1 cellular context compared by ENCODE assay signal in the genomic region with DNA sequence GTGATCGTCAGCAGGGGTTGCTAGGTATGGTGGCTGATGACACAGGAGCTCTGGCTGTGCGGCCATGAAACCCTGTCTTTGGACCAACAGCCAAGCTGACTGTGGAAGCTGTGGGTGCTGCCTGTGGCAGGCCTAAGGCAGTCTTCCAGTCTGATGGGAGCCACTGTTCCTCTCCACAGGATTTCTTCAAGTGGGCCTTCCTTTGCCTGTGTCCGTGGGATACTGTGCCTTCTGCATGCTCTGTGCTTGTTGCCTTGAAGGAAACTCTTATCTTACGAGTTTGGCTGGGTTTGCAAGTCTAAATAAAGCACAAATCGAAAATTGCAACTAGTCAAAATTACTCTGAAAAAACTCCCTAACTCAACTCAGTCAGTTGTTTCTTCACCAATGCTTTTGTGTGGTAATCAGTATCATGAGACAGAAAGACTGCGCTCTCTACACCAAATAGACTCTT.
TF ChIP-seq lines count a peak whose summit lies in the region.

No MANE protein-coding gene starts in this region.

TF ChIP-seq in GM23338, 12 proteins besides CTCF, POLR2A, EP300 and RAD21 (continued from another document):
- TF ChIP-seq, protein P1, sequence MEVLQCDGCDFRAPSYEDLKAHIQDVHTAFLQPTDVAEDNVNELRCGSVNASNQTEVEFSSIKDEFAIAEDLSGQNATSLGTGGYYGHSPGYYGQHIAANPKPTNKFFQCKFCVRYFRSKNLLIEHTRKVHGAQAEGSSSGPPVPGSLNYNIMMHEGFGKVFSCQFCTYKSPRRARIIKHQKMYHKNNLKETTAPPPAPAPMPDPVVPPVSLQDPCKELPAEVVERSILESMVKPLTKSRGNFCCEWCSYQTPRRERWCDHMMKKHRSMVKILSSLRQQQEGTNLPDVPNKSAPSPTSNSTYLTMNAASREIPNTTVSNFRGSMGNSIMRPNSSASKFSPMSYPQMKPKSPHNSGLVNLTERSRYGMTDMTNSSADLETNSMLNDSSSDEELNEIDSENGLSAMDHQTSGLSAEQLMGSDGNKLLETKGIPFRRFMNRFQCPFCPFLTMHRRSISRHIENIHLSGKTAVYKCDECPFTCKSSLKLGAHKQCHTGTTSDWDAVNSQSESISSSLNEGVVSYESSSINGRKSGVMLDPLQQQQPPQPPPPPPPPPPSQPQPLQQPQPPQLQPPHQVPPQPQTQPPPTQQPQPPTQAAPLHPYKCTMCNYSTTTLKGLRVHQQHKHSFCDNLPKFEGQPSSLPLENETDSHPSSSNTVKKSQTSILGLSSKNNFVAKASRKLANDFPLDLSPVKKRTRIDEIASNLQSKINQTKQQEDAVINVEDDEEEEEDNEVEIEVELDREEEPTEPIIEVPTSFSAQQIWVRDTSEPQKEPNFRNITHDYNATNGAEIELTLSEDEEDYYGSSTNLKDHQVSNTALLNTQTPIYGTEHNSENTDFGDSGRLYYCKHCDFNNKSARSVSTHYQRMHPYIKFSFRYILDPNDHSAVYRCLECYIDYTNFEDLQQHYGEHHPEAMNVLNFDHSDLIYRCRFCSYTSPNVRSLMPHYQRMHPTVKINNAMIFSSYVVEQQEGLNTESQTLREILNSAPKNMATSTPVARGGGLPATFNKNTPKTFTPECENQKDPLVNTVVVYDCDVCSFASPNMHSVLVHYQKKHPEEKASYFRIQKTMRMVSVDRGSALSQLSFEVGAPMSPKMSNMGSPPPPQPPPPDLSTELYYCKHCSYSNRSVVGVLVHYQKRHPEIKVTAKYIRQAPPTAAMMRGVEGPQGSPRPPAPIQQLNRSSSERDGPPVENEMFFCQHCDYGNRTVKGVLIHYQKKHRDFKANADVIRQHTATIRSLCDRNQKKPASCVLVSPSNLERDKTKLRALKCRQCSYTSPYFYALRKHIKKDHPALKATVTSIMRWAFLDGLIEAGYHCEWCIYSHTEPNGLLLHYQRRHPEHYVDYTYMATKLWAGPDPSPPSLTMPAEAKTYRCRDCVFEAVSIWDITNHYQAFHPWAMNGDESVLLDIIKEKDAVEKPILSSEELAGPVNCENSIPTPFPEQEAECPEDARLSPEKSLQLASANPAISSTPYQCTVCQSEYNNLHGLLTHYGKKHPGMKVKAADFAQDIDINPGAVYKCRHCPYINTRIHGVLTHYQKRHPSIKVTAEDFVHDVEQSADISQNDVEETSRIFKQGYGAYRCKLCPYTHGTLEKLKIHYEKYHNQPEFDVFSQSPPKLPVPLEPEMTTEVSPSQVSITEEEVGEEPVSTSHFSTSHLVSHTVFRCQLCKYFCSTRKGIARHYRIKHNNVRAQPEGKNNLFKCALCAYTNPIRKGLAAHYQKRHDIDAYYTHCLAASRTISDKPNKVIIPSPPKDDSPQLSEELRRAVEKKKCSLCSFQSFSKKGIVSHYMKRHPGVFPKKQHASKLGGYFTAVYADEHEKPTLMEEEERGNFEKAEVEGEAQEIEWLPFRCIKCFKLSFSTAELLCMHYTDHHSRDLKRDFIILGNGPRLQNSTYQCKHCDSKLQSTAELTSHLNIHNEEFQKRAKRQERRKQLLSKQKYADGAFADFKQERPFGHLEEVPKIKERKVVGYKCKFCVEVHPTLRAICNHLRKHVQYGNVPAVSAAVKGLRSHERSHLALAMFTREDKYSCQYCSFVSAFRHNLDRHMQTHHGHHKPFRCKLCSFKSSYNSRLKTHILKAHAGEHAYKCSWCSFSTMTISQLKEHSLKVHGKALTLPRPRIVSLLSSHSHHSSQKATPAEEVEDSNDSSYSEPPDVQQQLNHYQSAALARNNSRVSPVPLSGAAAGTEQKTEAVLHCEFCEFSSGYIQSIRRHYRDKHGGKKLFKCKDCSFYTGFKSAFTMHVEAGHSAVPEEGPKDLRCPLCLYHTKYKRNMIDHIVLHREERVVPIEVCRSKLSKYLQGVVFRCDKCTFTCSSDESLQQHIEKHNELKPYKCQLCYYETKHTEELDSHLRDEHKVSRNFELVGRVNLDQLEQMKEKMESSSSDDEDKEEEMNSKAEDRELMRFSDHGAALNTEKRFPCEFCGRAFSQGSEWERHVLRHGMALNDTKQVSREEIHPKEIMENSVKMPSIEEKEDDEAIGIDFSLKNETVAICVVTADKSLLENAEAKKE (CRISPR knock-in tag; IDR thresholded peaks at IDR 0.05): no peak
- TF ChIP-seq ZNF114 (CRISPR knock-in tag; IDR thresholded peaks at IDR 0.05) (no peak), STAT1 (IDR thresholded peaks at IDR 0.05; ENCODE audit: unreplicated experiment) (no peak), EZH2 (IDR thresholded peaks at IDR 0.05; ENCODE audit: low read depth, unreplicated experiment) (no peak), POLR2AphosphoS5 (IDR thresholded peaks at IDR 0.05; ENCODE audit: low read depth) (no peak), ETS1 (IDR thresholded peaks at IDR 0.05) (no peak)
